Comparison of ENCODE assay signal across 7 cellular contexts in the genomic region with DNA sequence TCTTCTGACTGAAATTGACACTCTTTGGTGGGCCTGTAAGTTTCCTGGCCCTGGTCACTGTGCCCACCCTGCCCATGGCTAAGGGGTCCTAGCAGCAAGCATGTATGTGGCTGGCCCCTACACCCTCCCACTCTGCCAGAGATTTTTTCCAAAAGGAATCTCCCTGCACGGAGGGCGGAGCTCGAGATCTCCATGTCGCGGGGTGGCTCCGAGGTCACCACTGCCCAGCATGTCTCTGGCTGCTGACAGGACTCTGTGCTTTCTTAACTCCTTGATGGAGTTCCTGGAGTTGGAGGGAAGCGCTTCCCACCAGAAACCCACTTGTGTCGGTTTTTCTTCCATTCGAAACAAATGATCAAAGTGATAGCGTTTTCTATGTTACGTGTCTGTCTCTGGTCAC.
DNase-seq lines count a peak whose midpoint lies in the region; ATAC-seq and TF ChIP-seq lines count a peak whose summit lies in the region.
"Not testable (repeated sequence)": the region's sequence is repeated elsewhere in the genome, so short reads cannot be mapped to it uniquely, and the experiment has no call there.

No MANE protein-coding gene starts in this region.

- H3K36me3 Mint-ChIP-seq in GM23338 (ENCODE audit: low read depth): not testable (repeated sequence)
- peaks cover 11% of the 10 kb centered on the region for H3K36me3 Mint-ChIP-seq in dendritic cell treated with granulocyte-macrophage colony-stimulating factor and Interleukin-4, amounts not matched to agents 40 ng/mL and 50 ng/mL, for 4 days (ENCODE audit: low read depth)

- not testable (repeated sequence) for H4K20me1 ChIP-seq in GM23338 (replicated peaks; ENCODE audit: insufficient read depth)

- DNase-seq in GM23338 (ENCODE audit: low spot score); adrenal gland; Right ventricle myocardium inferior (ENCODE audit: missing footprints); right lobe of liver; retinal pigment epithelial cell (ENCODE audit: low read depth); thoracic aorta (ENCODE audit: low spot score): not testable (repeated sequence)

- not testable (repeated sequence) for ATAC-seq in GM23338; thoracic aorta (ENCODE audit: insufficient number of reproducible peaks, low FRiP score, low read depth)
- ATAC-seq in Right ventricle myocardium inferior (peak; percentile 56), right lobe of liver (peak in 3 of 4 donors; percentile 11 to 22 (median 16))

- H3K4me1 ChIP-seq in GM23338 (ENCODE audit: insufficient read depth); adrenal gland (replicated peaks in 1 of 2); right lobe of liver; thoracic aorta (ENCODE audit: control insufficient read depth in 1 of 2, low read depth in 2 of 2): not testable (repeated sequence)

- not testable (repeated sequence) for H3K9me3 ChIP-seq in adrenal gland (replicated peaks in 1 of 3); right lobe of liver; thoracic aorta

- H3F3A ChIP-seq in GM23338 (replicated peaks; ENCODE audit: low read depth): not testable (repeated sequence)

- not testable (repeated sequence) for H3K9me3 Mint-ChIP-seq in GM23338; dendritic cell treated with granulocyte-macrophage colony-stimulating factor and Interleukin-4, amounts not matched to agents 40 ng/mL and 50 ng/mL, for 4 days

- TF ChIP-seq POLR2A in adrenal gland (IDR thresholded peaks at IDR 0.05); right lobe of liver (IDR thresholded peaks at IDR 0.05): not testable (repeated sequence)

- H3K27me3 ChIP-seq in GM23338 (ENCODE audit: insufficient read depth); adrenal gland; right lobe of liver; thoracic aorta (replicated peaks; ENCODE audit: insufficient read depth): not testable (repeated sequence)

- not testable (repeated sequence) for H3K27ac Mint-ChIP-seq in GM23338
- peak overlapping the region; percentile 76 for H3K27ac Mint-ChIP-seq in dendritic cell treated with granulocyte-macrophage colony-stimulating factor and Interleukin-4, amounts not matched to agents 40 ng/mL and 50 ng/mL, for 4 days

- H3K4me3 ChIP-seq in GM23338: not testable (repeated sequence)
- H3K4me3 ChIP-seq in adrenal gland (peak overlapping the region in 3 of 4 donors; percentile 51 to 71 (median 55)), right lobe of liver (peak overlapping the region; percentile 36 to 51 (median 38)), retinal pigment epithelial cell (ENCODE audit: low read length) (peak overlapping the region; percentile 71), thoracic aorta (peak overlapping the region; percentile 92)

- not testable (repeated sequence) for H3K4me2 ChIP-seq in GM23338

- intact Hi-C loops in adrenal gland (cut with DNase I); dendritic cell treated with granulocyte-macrophage colony-stimulating factor and Interleukin-4, amounts not matched to agents 40 ng/mL and 50 ng/mL, for 4 days (cut with micrococcal nuclease); Right ventricle myocardium inferior (cut with DNase I); right lobe of liver (cut with DNase I): not testable (repeated sequence)

- not testable (repeated sequence) for H2AFZ ChIP-seq in GM23338

- H3K36me3 ChIP-seq in GM23338 (ENCODE audit: insufficient read depth); adrenal gland (replicated peaks in 1 of 2); right lobe of liver; thoracic aorta: not testable (repeated sequence)

- 10 to 36% (median 14%) methylated on average over 1 to 5 of the region's 11 CpGs; no CpG with 5 or more reads in 1 of the 4 donors for WGBS in adrenal gland, 4 donors
- WGBS in right lobe of liver (ENCODE audit: insufficient coverage, low coverage, low lambda C conversion rate, missing lambda C conversion rate): 20% methylated on average over 2 of the region's 11 CpGs

- H3K27ac ChIP-seq in GM23338 (ENCODE audit: low read depth); right lobe of liver: not testable (repeated sequence)
- H3K27ac ChIP-seq in adrenal gland: peak overlapping the region in 3 of 5 donors; percentile 49 to 85 (median 82)
- H3K27ac ChIP-seq in thoracic aorta: peak overlapping the region in 1 of 2 donors; percentile 55

- not testable (repeated sequence) for TF ChIP-seq CTCF in GM23338 (conservative IDR thresholded peaks at IDR 0.05; ENCODE audit: low read depth in 2 of 2); adrenal gland (IDR thresholded peaks at IDR 0.05); right lobe of liver (IDR thresholded peaks at IDR 0.05); retinal pigment epithelial cell (conservative IDR thresholded peaks at IDR 0.05; ENCODE audit: low read depth, low read length); thoracic aorta (IDR thresholded peaks at IDR 0.05)

- peak overlapping the region; percentile 69; the same call in 2 of the 3 replicates for H3K4me3 Mint-ChIP-seq in GM23338
- H3K4me3 Mint-ChIP-seq in dendritic cell treated with granulocyte-macrophage colony-stimulating factor and Interleukin-4, amounts not matched to agents 40 ng/mL and 50 ng/mL, for 4 days: peak overlapping the region; percentile 83

- H3K27me3 Mint-ChIP-seq in GM23338 (ENCODE audit: insufficient read depth, low read depth, poor library complexity); dendritic cell treated with granulocyte-macrophage colony-stimulating factor and Interleukin-4, amounts not matched to agents 40 ng/mL and 50 ng/mL, for 4 days: not testable (repeated sequence)

- H3K4me1 Mint-ChIP-seq in GM23338: not testable (repeated sequence)
- H3K4me1 Mint-ChIP-seq in dendritic cell treated with granulocyte-macrophage colony-stimulating factor and Interleukin-4, amounts not matched to agents 40 ng/mL and 50 ng/mL, for 4 days (ENCODE audit: low read depth): peaks cover 11% of the 10 kb centered on the region

- not testable (repeated sequence) for H3K79me2 ChIP-seq in GM23338 (replicated peaks; ENCODE audit: insufficient read depth)

- H3K9me2 ChIP-seq in GM23338 (ENCODE audit: insufficient read depth): not testable (repeated sequence)
